ENCODE assay signal across 1 cellular context in genomic region chr2:178450574-178451429, GRCh38.
TF ChIP-seq lines count a peak whose summit lies in the region.

A gene with protein sequence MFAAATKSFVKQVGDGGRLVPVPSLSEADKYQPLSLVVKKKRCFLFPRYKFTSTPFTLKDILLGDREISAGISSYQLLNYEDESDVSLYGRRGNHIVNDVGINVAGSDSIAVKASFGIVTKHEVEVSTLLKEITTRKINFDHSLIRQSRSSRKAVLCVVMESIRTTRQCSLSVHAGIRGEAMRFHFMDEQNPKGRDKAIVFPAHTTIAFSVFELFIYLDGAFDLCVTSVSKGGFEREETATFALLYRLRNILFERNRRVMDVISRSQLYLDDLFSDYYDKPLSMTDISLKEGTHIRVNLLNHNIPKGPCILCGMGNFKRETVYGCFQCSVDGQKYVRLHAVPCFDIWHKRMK (plus strand): TSS chr2:178451378. CDS start chr2:178453410, 2,032 bp downstream.
TSS of gene PRKRA (minus strand) at chr2:178451175. CDS start at chr2:178451030, 145 bp downstream.

TF ChIP-seq in HEK293, 187 proteins besides CTCF, POLR2A, EP300 and RAD21 (continued from another document and continues in another):
- TF ChIP-seq GLIS2 (tag by site-specific recombination; IDR thresholded peaks at IDR 0.05) (peak; percentile 80), KLF16 (tag by site-specific recombination; IDR thresholded peaks at IDR 0.05) (peak; percentile 86), ZNF626 (tag by site-specific recombination; IDR thresholded peaks at IDR 0.05) (no peak), ZNF10 (tag by site-specific recombination; IDR thresholded peaks at IDR 0.05) (no peak), ZSCAN30 (tag by site-specific recombination; IDR thresholded peaks at IDR 0.05) (peak; percentile 90), TCF7L2 (IDR thresholded peaks at IDR 0.05; ENCODE audit: borderline replicate concordance, low read depth, low read length) (no peak), ZNF610 (tag by site-specific recombination; IDR thresholded peaks at IDR 0.05; ENCODE audit: borderline replicate concordance) (peak; percentile 86), ZNF23 (tag by site-specific recombination; IDR thresholded peaks at IDR 0.05; ENCODE audit: borderline replicate concordance) (no peak), ZNF280D (tag by site-specific recombination; IDR thresholded peaks at IDR 0.05) (no peak), ZSCAN23 (tag by site-specific recombination; IDR thresholded peaks at IDR 0.05) (no peak), ZNF146 (tag by site-specific recombination; IDR thresholded peaks at IDR 0.05) (peak; percentile 7; the same call in 1 of the 2 replicates), ZNF132 (tag by site-specific recombination; IDR thresholded peaks at IDR 0.05; ENCODE audit: borderline replicate concordance) (no peak), YY2 (tag by site-specific recombination; IDR thresholded peaks at IDR 0.05) (no peak), ZNF629 (tag by site-specific recombination; IDR thresholded peaks at IDR 0.05) (0 out of 2 replicates have a peak, but pooled peaks have one; percentile 47), BCL11B (tag by site-specific recombination; IDR thresholded peaks at IDR 0.05; ENCODE audit: low read depth) (no peak), ZNF24 (tag by site-specific recombination; IDR thresholded peaks at IDR 0.05) (no peak), ZNF701 (tag by site-specific recombination; IDR thresholded peaks at IDR 0.05) (no peak), ZNF16 (tag by site-specific recombination; IDR thresholded peaks at IDR 0.05; ENCODE audit: low read depth) (no peak), HOXC10 (CRISPR knock-in tag; IDR thresholded peaks at IDR 0.05) (0 out of 2 replicates have a peak, but pooled peaks have one; percentile 72), GFI1B (tag by site-specific recombination; IDR thresholded peaks at IDR 0.05) (no peak), SP7 (tag by site-specific recombination; IDR thresholded peaks at IDR 0.05) (peak; percentile 70), ZNF214 (tag by site-specific recombination; IDR thresholded peaks at IDR 0.05; ENCODE audit: borderline replicate concordance) (no peak), ZNF510 (tag by site-specific recombination; IDR thresholded peaks at IDR 0.05; ENCODE audit: insufficient replicate concordance) (no peak), PRDM10 (tag by site-specific recombination; IDR thresholded peaks at IDR 0.05) (peak; percentile 90), ZNF830 (tag by site-specific recombination; IDR thresholded peaks at IDR 0.05; ENCODE audit: low read depth) (no peak), ZNF26 (tag by site-specific recombination; IDR thresholded peaks at IDR 0.05) (no peak), SCRT1 (tag by site-specific recombination; IDR thresholded peaks at IDR 0.05; ENCODE audit: borderline replicate concordance) (no peak), ZNF48 (tag by site-specific recombination; IDR thresholded peaks at IDR 0.05) (no peak), ZBTB49 (tag by site-specific recombination; IDR thresholded peaks at IDR 0.05; ENCODE audit: low read depth) (no peak), ZNF777 (tag by site-specific recombination; IDR thresholded peaks at IDR 0.05; ENCODE audit: borderline replicate concordance) (no peak)
- TF ChIP-seq, protein P1, sequence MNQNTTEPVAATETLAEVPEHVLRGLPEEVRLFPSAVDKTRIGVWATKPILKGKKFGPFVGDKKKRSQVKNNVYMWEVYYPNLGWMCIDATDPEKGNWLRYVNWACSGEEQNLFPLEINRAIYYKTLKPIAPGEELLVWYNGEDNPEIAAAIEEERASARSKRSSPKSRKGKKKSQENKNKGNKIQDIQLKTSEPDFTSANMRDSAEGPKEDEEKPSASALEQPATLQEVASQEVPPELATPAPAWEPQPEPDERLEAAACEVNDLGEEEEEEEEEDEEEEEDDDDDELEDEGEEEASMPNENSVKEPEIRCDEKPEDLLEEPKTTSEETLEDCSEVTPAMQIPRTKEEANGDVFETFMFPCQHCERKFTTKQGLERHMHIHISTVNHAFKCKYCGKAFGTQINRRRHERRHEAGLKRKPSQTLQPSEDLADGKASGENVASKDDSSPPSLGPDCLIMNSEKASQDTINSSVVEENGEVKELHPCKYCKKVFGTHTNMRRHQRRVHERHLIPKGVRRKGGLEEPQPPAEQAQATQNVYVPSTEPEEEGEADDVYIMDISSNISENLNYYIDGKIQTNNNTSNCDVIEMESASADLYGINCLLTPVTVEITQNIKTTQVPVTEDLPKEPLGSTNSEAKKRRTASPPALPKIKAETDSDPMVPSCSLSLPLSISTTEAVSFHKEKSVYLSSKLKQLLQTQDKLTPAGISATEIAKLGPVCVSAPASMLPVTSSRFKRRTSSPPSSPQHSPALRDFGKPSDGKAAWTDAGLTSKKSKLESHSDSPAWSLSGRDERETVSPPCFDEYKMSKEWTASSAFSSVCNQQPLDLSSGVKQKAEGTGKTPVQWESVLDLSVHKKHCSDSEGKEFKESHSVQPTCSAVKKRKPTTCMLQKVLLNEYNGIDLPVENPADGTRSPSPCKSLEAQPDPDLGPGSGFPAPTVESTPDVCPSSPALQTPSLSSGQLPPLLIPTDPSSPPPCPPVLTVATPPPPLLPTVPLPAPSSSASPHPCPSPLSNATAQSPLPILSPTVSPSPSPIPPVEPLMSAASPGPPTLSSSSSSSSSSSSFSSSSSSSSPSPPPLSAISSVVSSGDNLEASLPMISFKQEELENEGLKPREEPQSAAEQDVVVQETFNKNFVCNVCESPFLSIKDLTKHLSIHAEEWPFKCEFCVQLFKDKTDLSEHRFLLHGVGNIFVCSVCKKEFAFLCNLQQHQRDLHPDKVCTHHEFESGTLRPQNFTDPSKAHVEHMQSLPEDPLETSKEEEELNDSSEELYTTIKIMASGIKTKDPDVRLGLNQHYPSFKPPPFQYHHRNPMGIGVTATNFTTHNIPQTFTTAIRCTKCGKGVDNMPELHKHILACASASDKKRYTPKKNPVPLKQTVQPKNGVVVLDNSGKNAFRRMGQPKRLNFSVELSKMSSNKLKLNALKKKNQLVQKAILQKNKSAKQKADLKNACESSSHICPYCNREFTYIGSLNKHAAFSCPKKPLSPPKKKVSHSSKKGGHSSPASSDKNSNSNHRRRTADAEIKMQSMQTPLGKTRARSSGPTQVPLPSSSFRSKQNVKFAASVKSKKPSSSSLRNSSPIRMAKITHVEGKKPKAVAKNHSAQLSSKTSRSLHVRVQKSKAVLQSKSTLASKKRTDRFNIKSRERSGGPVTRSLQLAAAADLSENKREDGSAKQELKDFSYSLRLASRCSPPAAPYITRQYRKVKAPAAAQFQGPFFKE (tag by site-specific recombination; IDR thresholded peaks at IDR 0.05; ENCODE audit: borderline replicate concordance) = no peak
- TF ChIP-seq, protein P2, sequence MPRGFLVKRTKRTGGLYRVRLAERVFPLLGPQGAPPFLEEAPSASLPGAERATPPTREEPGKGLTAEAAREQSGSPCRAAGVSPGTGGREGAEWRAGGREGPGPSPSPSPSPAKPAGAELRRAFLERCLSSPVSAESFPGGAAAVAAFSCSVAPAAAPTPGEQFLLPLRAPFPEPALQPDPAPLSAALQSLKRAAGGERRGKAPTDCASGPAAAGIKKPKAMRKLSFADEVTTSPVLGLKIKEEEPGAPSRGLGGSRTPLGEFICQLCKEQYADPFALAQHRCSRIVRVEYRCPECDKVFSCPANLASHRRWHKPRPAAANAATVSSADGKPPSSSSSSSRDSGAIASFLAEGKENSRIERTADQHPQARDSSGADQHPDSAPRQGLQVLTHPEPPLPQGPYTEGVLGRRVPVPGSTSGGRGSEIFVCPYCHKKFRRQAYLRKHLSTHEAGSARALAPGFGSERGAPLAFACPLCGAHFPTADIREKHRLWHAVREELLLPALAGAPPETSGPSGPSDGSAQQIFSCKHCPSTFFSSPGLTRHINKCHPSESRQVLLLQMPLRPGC (tag by site-specific recombination; IDR thresholded peaks at IDR 0.05) = no peak
- TF ChIP-seq, protein P3, sequence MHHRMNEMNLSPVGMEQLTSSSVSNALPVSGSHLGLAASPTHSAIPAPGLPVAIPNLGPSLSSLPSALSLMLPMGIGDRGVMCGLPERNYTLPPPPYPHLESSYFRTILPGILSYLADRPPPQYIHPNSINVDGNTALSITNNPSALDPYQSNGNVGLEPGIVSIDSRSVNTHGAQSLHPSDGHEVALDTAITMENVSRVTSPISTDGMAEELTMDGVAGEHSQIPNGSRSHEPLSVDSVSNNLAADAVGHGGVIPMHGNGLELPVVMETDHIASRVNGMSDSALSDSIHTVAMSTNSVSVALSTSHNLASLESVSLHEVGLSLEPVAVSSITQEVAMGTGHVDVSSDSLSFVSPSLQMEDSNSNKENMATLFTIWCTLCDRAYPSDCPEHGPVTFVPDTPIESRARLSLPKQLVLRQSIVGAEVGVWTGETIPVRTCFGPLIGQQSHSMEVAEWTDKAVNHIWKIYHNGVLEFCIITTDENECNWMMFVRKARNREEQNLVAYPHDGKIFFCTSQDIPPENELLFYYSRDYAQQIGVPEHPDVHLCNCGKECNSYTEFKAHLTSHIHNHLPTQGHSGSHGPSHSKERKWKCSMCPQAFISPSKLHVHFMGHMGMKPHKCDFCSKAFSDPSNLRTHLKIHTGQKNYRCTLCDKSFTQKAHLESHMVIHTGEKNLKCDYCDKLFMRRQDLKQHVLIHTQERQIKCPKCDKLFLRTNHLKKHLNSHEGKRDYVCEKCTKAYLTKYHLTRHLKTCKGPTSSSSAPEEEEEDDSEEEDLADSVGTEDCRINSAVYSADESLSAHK (tag by site-specific recombination; IDR thresholded peaks at IDR 0.05) = no peak; the same call in 1 of the 2 replicates
